In genomic region chr9:124329996-124330714, GRCh38 we compare ENCODE assay signal across 26 cellular contexts.
DNase-seq lines count a peak whose midpoint lies in the region; ATAC-seq and TF ChIP-seq lines count a peak whose summit lies in the region.
"Had no signal": no experiment of that assay in that cellular context is flagged by ENCODE, and none has a peak within 500 bp of the region (broad histone marks: within the 10 kb centered on the region; RNA-seq: fewer than 3 reads in every experiment).

No MANE protein-coding gene starts in this region.

- H3K4me1 ChIP-seq in skeletal muscle tissue (ENCODE audit: control insufficient read depth in 3 of 3, insufficient read depth in 3 of 3, low read length in 3 of 3) (peaks cover 7 to 13% (median 13%) of the 10 kb centered on the region in 3 donors), ascending aorta (no peaks in the 10 kb centered on the region)
- H3K4me1 ChIP-seq: lower lobe of right lung, prostate gland, testis, vagina had no signal

- no peaks in the 10 kb centered on the region for H3K36me3 Mint-ChIP-seq in IgD-negative memory B cell

- H3K9me3 Mint-ChIP-seq in IgD-negative memory B cell = no peaks in the 10 kb centered on the region
- H3K9me3 Mint-ChIP-seq: activated naive CD4-positive, alpha-beta T cell treated with anti-CD3 and anti-CD28 coated beads for 36 hours; activated T-cell treated with anti-CD3 and anti-CD28 coated beads, Interleukin-2, amount 50 U/mL, for 4 hours; T-helper 2 cell treated with Interferon-gamma antibody and Interleukin-4, amounts not matched to agents 5 μg/mL and 100 μg/mL, for 36 hours had no signal

- H3K27ac ChIP-seq in skeletal muscle tissue (ENCODE audit: low read depth, low read length) = peak overlapping the region; percentile 82
- H3K27ac ChIP-seq in ascending aorta = no peak overlapping the region
- H3K27ac ChIP-seq: C4-2B, cardiac muscle cell, lower lobe of right lung, prostate gland, SK-N-MC, testis, vagina had no signal

- intact Hi-C loops in ascending aorta (cut with DNase I) = no loop called here

- DNase-seq in NCI-H69 (lab: John Stamatoyannopoulos, UW) = peak; percentile 59
- DNase-seq in myocyte (ENCODE audit: low read depth) = peak; percentile 64
- no peak for DNase-seq in ascending aorta (ENCODE audit: low spot score in 2 of 2)
- DNase-seq: activated CD4-positive, alpha-beta T cell treated with anti-CD3 and anti-CD28 coated beads for 4 hours; activated naive CD4-positive, alpha-beta T cell treated with anti-CD3 and anti-CD28 coated beads for 36 hours; activated T-cell treated with anti-CD3 and anti-CD28 coated beads, Interleukin-2, amount 50 U/mL, for 4 hours; amniotic stem cell; Calu3; EL; lower lobe of right lung; MG63; NCI-H146; NCI-H774; stimulated activated naive CD4-positive, alpha-beta T cell; testis had no signal

- ATAC-seq in HG03097 (IDR thresholded peaks at IDR 0.05; ENCODE audit: low FRiP score, unreplicated experiment) (no peak), GM19351 (IDR thresholded peaks at IDR 0.05; ENCODE audit: unreplicated experiment) (no peak)
- ATAC-seq: activated T-cell treated with anti-CD3 and anti-CD28 coated beads, Interleukin-2, amount 50 U/mL, for 4 hours; K562; lower lobe of right lung had no signal

- H3K27me3 ChIP-seq in skeletal muscle tissue (ENCODE audit: control insufficient read depth in 3 of 3, insufficient read depth in 3 of 3, low read length in 3 of 3) (no peaks in the 10 kb centered on the region), ascending aorta (no peaks in the 10 kb centered on the region)
- H3K27me3 ChIP-seq: cardiac muscle cell, MG63, testis, vagina had no signal

- peak overlapping the region; percentile 73 to 80 (median 75) for H3K27ac Mint-ChIP-seq in IgD-negative memory B cell
- H3K27ac Mint-ChIP-seq: activated naive CD4-positive, alpha-beta T cell treated with anti-CD3 and anti-CD28 coated beads for 36 hours; T-helper 2 cell treated with Interferon-gamma antibody and Interleukin-4, amounts not matched to agents 5 μg/mL and 100 μg/mL, for 36 hours had no signal

- H3K36me3 ChIP-seq in skeletal muscle tissue (ENCODE audit: control insufficient read depth in 3 of 3, insufficient read depth in 3 of 3, low read length in 3 of 3) = peaks cover 0 to 32% (median 7%) of the 10 kb centered on the region in 3 donors
- H3K36me3 ChIP-seq in ascending aorta = peaks cover 58 to 70% of the 10 kb centered on the region in 2 donors
- H3K36me3 ChIP-seq: cardiac muscle cell had no signal

- TF ChIP-seq CTCF in ascending aorta (IDR thresholded peaks at IDR 0.05) = no peak

- H3K27me3 Mint-ChIP-seq in IgD-negative memory B cell = no peaks in the 10 kb centered on the region

- peak overlapping the region; percentile 62 to 79 (median 65) for H3K9ac ChIP-seq in skeletal muscle tissue (ENCODE audit: low read depth in 1 of 3, low read length in 3 of 3)

- H3K4me1 Mint-ChIP-seq in IgD-negative memory B cell = peaks cover 5 to 10% (median 6%) of the 10 kb centered on the region in 3 donors

- H3K9me3 ChIP-seq in skeletal muscle tissue (ENCODE audit: control insufficient read depth in 3 of 3, low read length in 3 of 3) (no peaks in the 10 kb centered on the region), ascending aorta (no peaks in the 10 kb centered on the region)
- H3K9me3 ChIP-seq: lower lobe of right lung, MG63, prostate gland, testis, vagina had no signal

- H3K4me3 Mint-ChIP-seq in IgD-negative memory B cell = peak overlapping the region in 1 of 4 donors; percentile 70
- H3K4me3 Mint-ChIP-seq: activated naive CD4-positive, alpha-beta T cell treated with anti-CD3 and anti-CD28 coated beads for 36 hours; activated T-cell treated with anti-CD3 and anti-CD28 coated beads, Interleukin-2, amount 50 U/mL, for 4 hours; T-helper 2 cell treated with Interferon-gamma antibody and Interleukin-4, amounts not matched to agents 5 μg/mL and 100 μg/mL, for 36 hours had no signal

- H3K4me3 ChIP-seq in skeletal muscle tissue (ENCODE audit: low read length in 3 of 3) = peak overlapping the region; percentile 41 to 54 (median 43)
- H3K4me3 ChIP-seq in ascending aorta = no peak overlapping the region
- H3K4me3 ChIP-seq: cardiac muscle cell, K562, lower lobe of right lung, MG63, prostate gland, SK-N-MC, testis, vagina had no signal

Comparison
In these comparisons a context has a peak if more than half of its experiments do, and no peak if none do; other contexts are left out.
1. DNase-seq: peak in NCI-H69 (single experiment) and myocyte (single experiment); none in ascending aorta (0 of 2).
2. H3K4me3 ChIP-seq: peak in skeletal muscle tissue (3 of 3); none in ascending aorta (0 of 2).